In the genomic region with DNA sequence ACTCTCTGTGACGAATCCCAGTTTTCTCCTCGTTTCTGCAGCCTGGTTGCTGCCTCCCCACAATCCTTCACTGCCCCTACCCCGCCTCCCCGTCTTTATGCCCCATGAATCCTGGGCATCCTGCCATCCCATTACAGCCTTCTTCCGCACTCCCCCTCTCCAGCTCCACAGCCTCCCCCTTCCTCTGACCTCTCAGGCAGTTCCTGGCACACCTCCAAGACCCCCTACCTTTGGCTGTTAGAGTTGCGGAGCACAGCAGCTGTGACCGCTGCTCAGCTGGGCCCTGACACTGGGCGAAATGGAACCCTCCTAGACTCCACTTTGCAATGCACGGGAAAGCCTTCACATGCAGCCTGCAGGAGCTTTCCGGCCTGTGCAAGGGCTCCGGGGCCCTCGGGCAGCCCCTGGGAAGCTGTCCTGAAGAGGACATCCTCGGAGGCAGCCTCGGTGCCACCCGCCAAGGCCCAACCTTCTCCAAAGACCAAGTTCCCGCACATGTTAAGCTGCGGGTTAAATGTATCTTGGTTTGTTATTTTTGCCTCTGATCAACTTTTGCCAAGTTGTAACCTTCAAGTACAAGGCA, we compare ENCODE assay signal across 1 cellular context.
TF ChIP-seq lines count a peak whose summit lies in the region.

No MANE protein-coding gene starts in this region.

TF ChIP-seq in HEK293, 187 proteins besides CTCF, POLR2A, EP300 and RAD21 (continued from another document and continues in another):
- TF ChIP-seq, protein P1, sequence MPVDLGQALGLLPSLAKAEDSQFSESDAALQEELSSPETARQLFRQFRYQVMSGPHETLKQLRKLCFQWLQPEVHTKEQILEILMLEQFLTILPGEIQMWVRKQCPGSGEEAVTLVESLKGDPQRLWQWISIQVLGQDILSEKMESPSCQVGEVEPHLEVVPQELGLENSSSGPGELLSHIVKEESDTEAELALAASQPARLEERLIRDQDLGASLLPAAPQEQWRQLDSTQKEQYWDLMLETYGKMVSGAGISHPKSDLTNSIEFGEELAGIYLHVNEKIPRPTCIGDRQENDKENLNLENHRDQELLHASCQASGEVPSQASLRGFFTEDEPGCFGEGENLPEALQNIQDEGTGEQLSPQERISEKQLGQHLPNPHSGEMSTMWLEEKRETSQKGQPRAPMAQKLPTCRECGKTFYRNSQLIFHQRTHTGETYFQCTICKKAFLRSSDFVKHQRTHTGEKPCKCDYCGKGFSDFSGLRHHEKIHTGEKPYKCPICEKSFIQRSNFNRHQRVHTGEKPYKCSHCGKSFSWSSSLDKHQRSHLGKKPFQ (tag by site-specific recombination; IDR thresholded peaks at IDR 0.05), result no peak
- TF ChIP-seq, protein P2, sequence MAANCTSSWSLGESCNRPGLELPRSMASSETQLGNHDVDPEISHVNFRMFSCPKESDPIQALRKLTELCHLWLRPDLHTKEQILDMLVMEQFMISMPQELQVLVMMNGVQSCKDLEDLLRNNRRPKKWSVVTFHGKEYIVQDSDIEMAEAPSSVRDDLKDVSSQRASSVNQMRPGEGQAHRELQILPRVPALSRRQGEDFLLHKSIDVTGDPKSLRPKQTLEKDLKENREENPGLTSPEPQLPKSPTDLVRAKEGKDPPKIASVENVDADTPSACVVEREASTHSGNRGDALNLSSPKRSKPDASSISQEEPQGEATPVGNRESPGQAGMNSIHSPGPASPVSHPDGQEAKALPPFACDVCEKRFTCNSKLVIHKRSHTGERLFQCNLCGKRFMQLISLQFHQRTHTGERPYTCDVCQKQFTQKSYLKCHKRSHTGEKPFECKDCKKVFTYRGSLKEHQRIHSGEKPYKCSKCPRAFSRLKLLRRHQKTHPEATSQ (tag by site-specific recombination; IDR thresholded peaks at IDR 0.05), result no peak
- TF ChIP-seq ZNF324 (tag by site-specific recombination; IDR thresholded peaks at IDR 0.05), result no peak
- TF ChIP-seq ZNF175 (tag by site-specific recombination; IDR thresholded peaks at IDR 0.05), result no peak
- TF ChIP-seq ZNF791 (tag by site-specific recombination; IDR thresholded peaks at IDR 0.05), result no peak
- TF ChIP-seq ZNF626 (tag by site-specific recombination; IDR thresholded peaks at IDR 0.05), result no peak
- no peak for TF ChIP-seq ZNF266 (tag by site-specific recombination; IDR thresholded peaks at IDR 0.05; ENCODE audit: low read depth)
- TF ChIP-seq ZNF654 (tag by site-specific recombination; IDR thresholded peaks at IDR 0.05; ENCODE audit: low read depth), result no peak
- no peak for TF ChIP-seq ZNF585B (tag by site-specific recombination; IDR thresholded peaks at IDR 0.05)
- no peak for TF ChIP-seq ZNF221 (tag by site-specific recombination; IDR thresholded peaks at IDR 0.05; ENCODE audit: borderline replicate concordance)
- TF ChIP-seq ZSCAN30 (tag by site-specific recombination; IDR thresholded peaks at IDR 0.05), result no peak
- TF ChIP-seq ZNF530 (tag by site-specific recombination; IDR thresholded peaks at IDR 0.05; ENCODE audit: low read depth), result no peak
- TF ChIP-seq ZNF140 (tag by site-specific recombination; IDR thresholded peaks at IDR 0.05), result no peak
- 0 out of 2 replicates have a peak, but pooled peaks have one; percentile 71 for TF ChIP-seq ZNF600 (tag by site-specific recombination; IDR thresholded peaks at IDR 0.05)
- TF ChIP-seq ZSCAN16 (tag by site-specific recombination; IDR thresholded peaks at IDR 0.05), result no peak
- no peak for TF ChIP-seq ZNF239 (tag by site-specific recombination; IDR thresholded peaks at IDR 0.05)
- TF ChIP-seq, protein P3, sequence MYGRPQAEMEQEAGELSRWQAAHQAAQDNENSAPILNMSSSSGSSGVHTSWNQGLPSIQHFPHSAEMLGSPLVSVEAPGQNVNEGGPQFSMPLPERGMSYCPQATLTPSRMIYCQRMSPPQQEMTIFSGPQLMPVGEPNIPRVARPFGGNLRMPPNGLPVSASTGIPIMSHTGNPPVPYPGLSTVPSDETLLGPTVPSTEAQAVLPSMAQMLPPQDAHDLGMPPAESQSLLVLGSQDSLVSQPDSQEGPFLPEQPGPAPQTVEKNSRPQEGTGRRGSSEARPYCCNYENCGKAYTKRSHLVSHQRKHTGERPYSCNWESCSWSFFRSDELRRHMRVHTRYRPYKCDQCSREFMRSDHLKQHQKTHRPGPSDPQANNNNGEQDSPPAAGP (tag by site-specific recombination; IDR thresholded peaks at IDR 0.05), result no peak
- TF ChIP-seq KLF9 (tag by site-specific recombination; IDR thresholded peaks at IDR 0.05; ENCODE audit: low read depth), result no peak
- TF ChIP-seq EGR2 (tag by site-specific recombination; IDR thresholded peaks at IDR 0.05; ENCODE audit: low read depth), result no peak
- TF ChIP-seq BCL11A (tag by site-specific recombination; IDR thresholded peaks at IDR 0.05; ENCODE audit: low read depth), result no peak
- no peak for TF ChIP-seq ZNF350 (tag by site-specific recombination; IDR thresholded peaks at IDR 0.05)
- no peak for TF ChIP-seq ZNF404 (tag by site-specific recombination; IDR thresholded peaks at IDR 0.05)
- peak; percentile 80 for TF ChIP-seq ZBTB8A (tag by site-specific recombination; IDR thresholded peaks at IDR 0.05)
- TF ChIP-seq FEZF1 (tag by site-specific recombination; IDR thresholded peaks at IDR 0.05), result no peak
- no peak for TF ChIP-seq ZNF121 (tag by site-specific recombination; IDR thresholded peaks at IDR 0.05)
- TF ChIP-seq SETDB1 (IDR thresholded peaks at IDR 0.05; ENCODE audit: insufficient read length, low read length), result no peak
- no peak for TF ChIP-seq GFI1B (tag by site-specific recombination; IDR thresholded peaks at IDR 0.05)
- TF ChIP-seq, protein P4, sequence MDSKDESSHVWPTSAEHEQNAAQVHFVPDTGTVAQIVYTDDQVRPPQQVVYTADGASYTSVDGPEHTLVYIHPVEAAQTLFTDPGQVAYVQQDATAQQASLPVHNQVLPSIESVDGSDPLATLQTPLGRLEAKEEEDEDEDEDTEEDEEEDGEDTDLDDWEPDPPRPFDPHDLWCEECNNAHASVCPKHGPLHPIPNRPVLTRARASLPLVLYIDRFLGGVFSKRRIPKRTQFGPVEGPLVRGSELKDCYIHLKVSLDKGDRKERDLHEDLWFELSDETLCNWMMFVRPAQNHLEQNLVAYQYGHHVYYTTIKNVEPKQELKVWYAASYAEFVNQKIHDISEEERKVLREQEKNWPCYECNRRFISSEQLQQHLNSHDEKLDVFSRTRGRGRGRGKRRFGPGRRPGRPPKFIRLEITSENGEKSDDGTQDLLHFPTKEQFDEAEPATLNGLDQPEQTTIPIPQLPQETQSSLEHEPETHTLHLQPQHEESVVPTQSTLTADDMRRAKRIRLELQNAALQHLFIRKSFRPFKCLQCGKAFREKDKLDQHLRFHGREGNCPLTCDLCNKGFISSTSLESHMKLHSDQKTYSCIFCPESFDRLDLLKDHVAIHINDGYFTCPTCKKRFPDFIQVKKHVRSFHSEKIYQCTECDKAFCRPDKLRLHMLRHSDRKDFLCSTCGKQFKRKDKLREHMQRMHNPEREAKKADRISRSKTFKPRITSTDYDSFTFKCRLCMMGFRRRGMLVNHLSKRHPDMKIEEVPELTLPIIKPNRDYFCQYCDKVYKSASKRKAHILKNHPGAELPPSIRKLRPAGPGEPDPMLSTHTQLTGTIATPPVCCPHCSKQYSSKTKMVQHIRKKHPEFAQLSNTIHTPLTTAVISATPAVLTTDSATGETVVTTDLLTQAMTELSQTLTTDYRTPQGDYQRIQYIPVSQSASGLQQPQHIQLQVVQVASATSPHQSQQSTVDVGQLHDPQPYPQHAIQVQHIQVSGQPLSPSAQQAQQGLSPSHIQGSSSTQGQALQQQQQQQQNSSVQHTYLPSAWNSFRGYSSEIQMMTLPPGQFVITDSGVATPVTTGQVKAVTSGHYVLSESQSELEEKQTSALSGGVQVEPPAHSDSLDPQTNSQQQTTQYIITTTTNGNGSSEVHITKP (tag by site-specific recombination; IDR thresholded peaks at IDR 0.05), result peak; percentile 93
- TF ChIP-seq ZNF549 (tag by site-specific recombination; IDR thresholded peaks at IDR 0.05), result no peak
- no peak for TF ChIP-seq ZBTB20 (tag by site-specific recombination; IDR thresholded peaks at IDR 0.05)
- TF ChIP-seq OVOL3 (tag by site-specific recombination; IDR thresholded peaks at IDR 0.05), result no peak
- TF ChIP-seq ZNF248 (tag by site-specific recombination; IDR thresholded peaks at IDR 0.05), result no peak
- TF ChIP-seq OSR2 (tag by site-specific recombination; IDR thresholded peaks at IDR 0.05), result no peak
- TF ChIP-seq, protein P5, sequence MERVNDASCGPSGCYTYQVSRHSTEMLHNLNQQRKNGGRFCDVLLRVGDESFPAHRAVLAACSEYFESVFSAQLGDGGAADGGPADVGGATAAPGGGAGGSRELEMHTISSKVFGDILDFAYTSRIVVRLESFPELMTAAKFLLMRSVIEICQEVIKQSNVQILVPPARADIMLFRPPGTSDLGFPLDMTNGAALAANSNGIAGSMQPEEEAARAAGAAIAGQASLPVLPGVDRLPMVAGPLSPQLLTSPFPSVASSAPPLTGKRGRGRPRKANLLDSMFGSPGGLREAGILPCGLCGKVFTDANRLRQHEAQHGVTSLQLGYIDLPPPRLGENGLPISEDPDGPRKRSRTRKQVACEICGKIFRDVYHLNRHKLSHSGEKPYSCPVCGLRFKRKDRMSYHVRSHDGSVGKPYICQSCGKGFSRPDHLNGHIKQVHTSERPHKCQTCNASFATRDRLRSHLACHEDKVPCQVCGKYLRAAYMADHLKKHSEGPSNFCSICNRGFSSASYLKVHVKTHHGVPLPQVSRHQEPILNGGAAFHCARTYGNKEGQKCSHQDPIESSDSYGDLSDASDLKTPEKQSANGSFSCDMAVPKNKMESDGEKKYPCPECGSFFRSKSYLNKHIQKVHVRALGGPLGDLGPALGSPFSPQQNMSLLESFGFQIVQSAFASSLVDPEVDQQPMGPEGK (tag by site-specific recombination; IDR thresholded peaks at IDR 0.05), result peak; percentile 80
- TF ChIP-seq ZNF501 (tag by site-specific recombination; IDR thresholded peaks at IDR 0.05), result no peak
- peak; percentile 94 for TF ChIP-seq GLIS1 (tag by site-specific recombination; IDR thresholded peaks at IDR 0.05)
- TF ChIP-seq HOXC10 (CRISPR knock-in tag; IDR thresholded peaks at IDR 0.05), result no peak
- TF ChIP-seq, protein P6, sequence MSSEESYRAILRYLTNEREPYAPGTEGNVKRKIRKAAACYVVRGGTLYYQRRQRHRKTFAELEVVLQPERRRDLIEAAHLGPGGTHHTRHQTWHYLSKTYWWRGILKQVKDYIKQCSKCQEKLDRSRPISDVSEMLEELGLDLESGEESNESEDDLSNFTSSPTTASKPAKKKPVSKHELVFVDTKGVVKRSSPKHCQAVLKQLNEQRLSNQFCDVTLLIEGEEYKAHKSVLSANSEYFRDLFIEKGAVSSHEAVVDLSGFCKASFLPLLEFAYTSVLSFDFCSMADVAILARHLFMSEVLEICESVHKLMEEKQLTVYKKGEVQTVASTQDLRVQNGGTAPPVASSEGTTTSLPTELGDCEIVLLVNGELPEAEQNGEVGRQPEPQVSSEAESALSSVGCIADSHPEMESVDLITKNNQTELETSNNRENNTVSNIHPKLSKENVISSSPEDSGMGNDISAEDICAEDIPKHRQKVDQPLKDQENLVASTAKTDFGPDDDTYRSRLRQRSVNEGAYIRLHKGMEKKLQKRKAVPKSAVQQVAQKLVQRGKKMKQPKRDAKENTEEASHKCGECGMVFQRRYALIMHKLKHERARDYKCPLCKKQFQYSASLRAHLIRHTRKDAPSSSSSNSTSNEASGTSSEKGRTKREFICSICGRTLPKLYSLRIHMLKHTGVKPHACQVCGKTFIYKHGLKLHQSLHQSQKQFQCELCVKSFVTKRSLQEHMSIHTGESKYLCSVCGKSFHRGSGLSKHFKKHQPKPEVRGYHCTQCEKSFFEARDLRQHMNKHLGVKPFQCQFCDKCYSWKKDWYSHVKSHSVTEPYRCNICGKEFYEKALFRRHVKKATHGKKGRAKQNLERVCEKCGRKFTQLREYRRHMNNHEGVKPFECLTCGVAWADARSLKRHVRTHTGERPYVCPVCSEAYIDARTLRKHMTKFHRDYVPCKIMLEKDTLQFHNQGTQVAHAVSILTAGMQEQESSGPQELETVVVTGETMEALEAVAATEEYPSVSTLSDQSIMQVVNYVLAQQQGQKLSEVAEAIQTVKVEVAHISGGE (tag by site-specific recombination; conservative IDR thresholded peaks at IDR 0.05; ENCODE audit: low read depth), result no peak
- TF ChIP-seq, protein P7, sequence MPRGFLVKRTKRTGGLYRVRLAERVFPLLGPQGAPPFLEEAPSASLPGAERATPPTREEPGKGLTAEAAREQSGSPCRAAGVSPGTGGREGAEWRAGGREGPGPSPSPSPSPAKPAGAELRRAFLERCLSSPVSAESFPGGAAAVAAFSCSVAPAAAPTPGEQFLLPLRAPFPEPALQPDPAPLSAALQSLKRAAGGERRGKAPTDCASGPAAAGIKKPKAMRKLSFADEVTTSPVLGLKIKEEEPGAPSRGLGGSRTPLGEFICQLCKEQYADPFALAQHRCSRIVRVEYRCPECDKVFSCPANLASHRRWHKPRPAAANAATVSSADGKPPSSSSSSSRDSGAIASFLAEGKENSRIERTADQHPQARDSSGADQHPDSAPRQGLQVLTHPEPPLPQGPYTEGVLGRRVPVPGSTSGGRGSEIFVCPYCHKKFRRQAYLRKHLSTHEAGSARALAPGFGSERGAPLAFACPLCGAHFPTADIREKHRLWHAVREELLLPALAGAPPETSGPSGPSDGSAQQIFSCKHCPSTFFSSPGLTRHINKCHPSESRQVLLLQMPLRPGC (tag by site-specific recombination; IDR thresholded peaks at IDR 0.05), result no peak
- TF ChIP-seq, protein P8, sequence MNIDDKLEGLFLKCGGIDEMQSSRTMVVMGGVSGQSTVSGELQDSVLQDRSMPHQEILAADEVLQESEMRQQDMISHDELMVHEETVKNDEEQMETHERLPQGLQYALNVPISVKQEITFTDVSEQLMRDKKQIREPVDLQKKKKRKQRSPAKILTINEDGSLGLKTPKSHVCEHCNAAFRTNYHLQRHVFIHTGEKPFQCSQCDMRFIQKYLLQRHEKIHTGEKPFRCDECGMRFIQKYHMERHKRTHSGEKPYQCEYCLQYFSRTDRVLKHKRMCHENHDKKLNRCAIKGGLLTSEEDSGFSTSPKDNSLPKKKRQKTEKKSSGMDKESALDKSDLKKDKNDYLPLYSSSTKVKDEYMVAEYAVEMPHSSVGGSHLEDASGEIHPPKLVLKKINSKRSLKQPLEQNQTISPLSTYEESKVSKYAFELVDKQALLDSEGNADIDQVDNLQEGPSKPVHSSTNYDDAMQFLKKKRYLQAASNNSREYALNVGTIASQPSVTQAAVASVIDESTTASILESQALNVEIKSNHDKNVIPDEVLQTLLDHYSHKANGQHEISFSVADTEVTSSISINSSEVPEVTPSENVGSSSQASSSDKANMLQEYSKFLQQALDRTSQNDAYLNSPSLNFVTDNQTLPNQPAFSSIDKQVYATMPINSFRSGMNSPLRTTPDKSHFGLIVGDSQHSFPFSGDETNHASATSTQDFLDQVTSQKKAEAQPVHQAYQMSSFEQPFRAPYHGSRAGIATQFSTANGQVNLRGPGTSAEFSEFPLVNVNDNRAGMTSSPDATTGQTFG (tag by site-specific recombination; IDR thresholded peaks at IDR 0.05; ENCODE audit: borderline replicate concordance), result no peak
- TF ChIP-seq, protein P9, sequence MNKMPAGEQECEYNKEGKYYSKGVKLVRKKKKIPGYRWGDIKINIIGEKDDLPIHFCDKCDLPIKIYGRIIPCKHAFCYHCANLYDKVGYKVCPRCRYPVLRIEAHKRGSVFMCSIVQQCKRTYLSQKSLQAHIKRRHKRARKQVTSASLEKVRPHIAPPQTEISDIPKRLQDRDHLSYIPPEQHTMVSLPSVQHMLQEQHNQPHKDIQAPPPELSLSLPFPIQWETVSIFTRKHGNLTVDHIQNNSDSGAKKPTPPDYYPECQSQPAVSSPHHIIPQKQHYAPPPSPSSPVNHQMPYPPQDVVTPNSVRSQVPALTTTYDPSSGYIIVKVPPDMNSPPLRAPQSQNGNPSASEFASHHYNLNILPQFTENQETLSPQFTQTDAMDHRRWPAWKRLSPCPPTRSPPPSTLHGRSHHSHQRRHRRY (tag by site-specific recombination; IDR thresholded peaks at IDR 0.05), result no peak
